8 cellular contexts compared by ENCODE assay signal in the genomic region with DNA sequence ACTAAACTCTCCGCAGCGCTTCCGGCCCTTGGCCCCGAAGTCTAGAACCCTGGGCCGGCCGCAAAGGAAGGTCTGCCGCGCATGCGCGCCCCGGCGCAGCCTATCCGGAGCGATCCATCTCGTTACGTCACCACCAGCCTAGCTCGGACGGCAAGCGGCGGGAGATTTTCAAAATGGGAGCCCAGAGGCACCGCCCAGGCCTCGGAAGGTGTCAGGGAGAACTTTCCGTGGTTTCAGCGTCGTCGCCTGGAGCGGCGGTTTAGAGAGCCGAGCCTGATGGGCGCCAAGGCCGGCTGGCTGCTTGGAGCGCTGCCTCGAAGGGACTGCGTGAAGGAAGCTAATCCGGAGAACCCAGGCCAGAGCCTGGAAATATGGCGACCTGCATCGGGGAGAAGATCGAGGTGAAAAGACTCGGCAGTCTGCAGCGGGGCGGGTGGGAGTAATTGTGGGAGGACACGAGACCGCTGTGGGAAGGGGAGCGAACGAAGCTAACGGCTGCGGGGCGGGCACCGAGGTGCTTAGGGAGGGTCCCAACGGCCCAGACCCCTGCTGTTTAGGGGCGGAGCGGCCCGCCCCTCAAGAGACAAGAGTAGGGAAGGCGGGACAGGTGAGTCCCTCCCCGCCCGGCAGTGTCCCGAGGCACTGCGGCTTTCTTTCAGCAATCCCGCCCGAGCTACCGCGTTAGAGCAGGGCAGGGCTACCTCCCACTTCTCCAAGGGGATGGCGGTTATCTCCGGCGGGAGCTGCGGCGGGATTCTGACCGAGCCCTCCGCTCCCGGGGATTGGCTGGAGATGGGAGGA. TPM values are rescaled to one million over a fixed set of nuclear protein-coding genes. Genes with fewer than 3 reads are reported as not detected.
A peak's percentile ranks its signal among the peaks of the same experiment; 100 is the strongest.
DNase-seq lines count a peak whose midpoint lies in the region; ATAC-seq and TF ChIP-seq lines count a peak whose summit lies in the region.

A gene (plus strand): TSS at position 130 of the 801 bp plus-strand sequence. CDS start 242 bp downstream, at position 372.

- H3K4me1 Mint-ChIP-seq in activated naive CD4-positive, alpha-beta T cell treated with anti-CD3 and anti-CD28 coated beads, Interleukin-2, amount 50 U/mL, for 24 hours = peaks cover 19% of the 10 kb centered on the region

- peak within 1 kb of the TSS; percentile 83 for H3K4me3 ChIP-seq in suprapubic skin

- ATAC-seq in HG02642 (IDR thresholded peaks at IDR 0.05; ENCODE audit: poor library complexity, unreplicated experiment) = peak; percentile 93

- no peak for TF ChIP-seq CTCF in suprapubic skin (IDR thresholded peaks at IDR 0.05)

- TF ChIP-seq POLR2A in GM10847 (IDR thresholded peaks at IDR 0.05; ENCODE audit: extremely low read depth, insufficient read length) = peak; percentile 51
- peak in 1 of 2 donors; percentile 42 for TF ChIP-seq POLR2A in suprapubic skin (IDR thresholded peaks at IDR 0.05)

- no peak for TF ChIP-seq EP300 in suprapubic skin (IDR thresholded peaks at IDR 0.05)

- WGBS in suprapubic skin = under 1% methylated on average over 49 of the region's 70 CpGs

- DNase-seq in NCI-H1105 (lab: John Stamatoyannopoulos, UW) (peak; percentile 86), SKM-1 (lab: John Stamatoyannopoulos, UW; ENCODE audit: unreplicated experiment) (peak; percentile 94), glomerular endothelial cell (ENCODE audit: extremely low read depth, low read depth, low spot score) (peak; percentile 75), nucleus accumbens (lab: John Stamatoyannopoulos, UW) (peak; percentile 28 to 95 (median 86)), suprapubic skin (ENCODE audit: low spot score in 2 of 2) (peak; percentile 95 to 96)

- no peaks in the 10 kb centered on the region for H3K27me3 ChIP-seq in suprapubic skin

- no peaks in the 10 kb centered on the region for H3K27me3 Mint-ChIP-seq in activated naive CD4-positive, alpha-beta T cell treated with anti-CD3 and anti-CD28 coated beads, Interleukin-2, amount 50 U/mL, for 24 hours

- peaks cover 15% of the 10 kb centered on the region for H3K4me1 ChIP-seq in suprapubic skin

- no peaks in the 10 kb centered on the region for H3K9me3 ChIP-seq in suprapubic skin

- peak within 1 kb of the TSS; percentile 99 for H3K4me3 Mint-ChIP-seq in activated naive CD4-positive, alpha-beta T cell treated with anti-CD3 and anti-CD28 coated beads, Interleukin-2, amount 50 U/mL, for 24 hours

- H3K36me3 Mint-ChIP-seq in activated naive CD4-positive, alpha-beta T cell treated with anti-CD3 and anti-CD28 coated beads, Interleukin-2, amount 50 U/mL, for 24 hours = peaks cover 8% of the 10 kb centered on the region

- peak within 1 kb of the TSS; percentile 81 for H3K27ac ChIP-seq in suprapubic skin

- no peaks in the 10 kb centered on the region for H3K9me3 Mint-ChIP-seq in activated naive CD4-positive, alpha-beta T cell treated with anti-CD3 and anti-CD28 coated beads, Interleukin-2, amount 50 U/mL, for 24 hours

- H3K36me3 ChIP-seq in suprapubic skin = no peaks in the 10 kb centered on the region

- H3K27ac Mint-ChIP-seq in activated naive CD4-positive, alpha-beta T cell treated with anti-CD3 and anti-CD28 coated beads, Interleukin-2, amount 50 U/mL, for 24 hours = peak within 1 kb of the TSS; percentile 99

RNA-seq across cellular contexts. Expression of the gene that starts here (rescaled TPM):
- total RNA-seq in glomerular endothelial cell = 7.4 and 9.1 TPM in 2 replicates
- total RNA-seq in suprapubic skin = 1 to 10 TPM; 5.0 to 7.8 (median 6.4) TPM

Comparison
In these comparisons a context has a peak if more than half of its experiments do, and no peak if none do; other contexts are left out.
1. Peak in every context shown above with its lines: DNase-seq, ATAC-seq, H3K4me3 ChIP-seq and H3K27ac ChIP-seq.